ENCODE assay signal across 8 cellular contexts in the genomic region with DNA sequence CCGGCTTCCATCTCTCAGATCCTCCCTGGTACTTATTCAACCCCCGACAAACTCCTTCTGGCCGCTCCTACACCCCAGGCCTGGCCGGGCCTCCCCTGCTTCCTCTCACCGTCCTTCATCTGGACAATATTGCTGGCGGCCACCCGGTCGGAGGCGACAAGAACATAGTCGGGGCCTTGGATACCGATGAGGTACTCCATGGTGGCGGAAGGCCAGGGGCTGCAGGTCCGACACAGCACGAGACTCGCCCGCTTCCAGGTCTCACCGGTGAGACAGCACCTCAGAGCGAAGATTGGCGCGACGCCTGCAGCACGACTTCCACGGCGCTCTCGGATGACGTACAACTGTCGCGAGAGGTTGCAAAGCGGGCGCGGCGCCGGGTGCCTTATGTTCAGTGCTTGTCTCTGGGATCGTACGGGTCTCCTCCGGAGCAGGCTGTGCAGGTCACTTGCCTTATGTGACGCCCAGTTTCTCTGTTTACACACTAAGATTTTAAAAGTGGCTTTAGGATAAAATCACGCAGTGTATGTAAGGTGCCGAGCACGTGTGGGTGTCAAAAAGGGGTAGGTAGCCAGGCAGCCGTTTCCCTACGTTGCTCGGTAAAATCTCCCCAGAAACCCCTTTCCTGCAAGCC. TPM values are rescaled to one million over a fixed set of nuclear protein-coding genes. Genes with fewer than 3 reads are reported as not detected.
DNase-seq lines count a peak whose midpoint lies in the region; ATAC-seq and TF ChIP-seq lines count a peak whose summit lies in the region.

Gene PSMB2, minus strand, starts transcription at position 294 of the 634 bp plus-strand sequence. Its CDS starts 94 bp downstream, at position 200.

- TF ChIP-seq CTCF in AG04450 (IDR thresholded peaks at IDR 0.05; ENCODE audit: low read depth, low read length) (no peak), activated B cell treated with CpG ODN at 0.5 μM for 24 hours (IDR thresholded peaks at IDR 0.05) (no peak), cardiac fibroblast (IDR thresholded peaks at IDR 0.05; ENCODE audit: low read depth, low read length) (no peak)

- H3K27me3 Mint-ChIP-seq in activated B cell treated with CpG ODN at 0.5 μM for 24 hours: peaks cover 16% of the 10 kb centered on the region

- CTCF ChIA-PET in AG04450 (lab: Charles Lee) (interaction anchor here (1.2 kb wide), 1 partner anchor 72 kb away, joined by 4 read pairs; no protein-coding TSS in a partner anchor), activated B cell treated with CpG ODN at 0.5 μM for 24 hours (lab: Charles Lee) (interaction anchor here (0.9 kb wide), 1 partner anchor 74 kb away, joined by 3 read pairs; no protein-coding TSS in a partner anchor)

- peak; percentile 83 for ATAC-seq in GM18909 (IDR thresholded peaks at IDR 0.05; ENCODE audit: poor library complexity, unreplicated experiment)
- peak; percentile 89 for ATAC-seq in HG03175 (IDR thresholded peaks at IDR 0.05; ENCODE audit: unreplicated experiment)
- ATAC-seq in activated B cell treated with CpG ODN at 0.5 μM for 24 hours (ENCODE audit: low read depth): peak; percentile 93

- H3K36me3 Mint-ChIP-seq in activated B cell treated with CpG ODN at 0.5 μM for 24 hours (ENCODE audit: low read depth): peaks cover 13% of the 10 kb centered on the region

- H3K9me3 Mint-ChIP-seq in activated B cell treated with CpG ODN at 0.5 μM for 24 hours: no peaks in the 10 kb centered on the region

- H3K9me3 ChIP-seq in AG04450 (ENCODE audit: control insufficient read depth, insufficient read depth, low read length): peaks cover 3% of the 10 kb centered on the region; the same call in 1 of the 2 replicates

- H3K27ac ChIP-seq in AG04450 (ENCODE audit: low read depth, low read length) (peak within 1 kb of the TSS; percentile 82), skin epidermis (peak within 1 kb of the TSS; percentile 56 to 96 (median 87))

- intact Hi-C loops in activated B cell treated with CpG ODN at 0.5 μM for 24 hours (cut with micrococcal nuclease): loop anchor here (1.0 to 5.0 kb wide), 4 partner anchors 64 to 128 kb away; partner anchors contain the start of genes C1orf216, CLSPN, KIAA0319L and NCDN

- peak within 1 kb of the TSS; percentile 100 for H3K4me3 Mint-ChIP-seq in activated B cell treated with CpG ODN at 0.5 μM for 24 hours

- H3K27me3 ChIP-seq in AG04450 (ENCODE audit: control insufficient read depth, insufficient read depth, low read length): peaks cover 11% of the 10 kb centered on the region

- POLR2A ChIA-PET in AG04450 (lab: Yijun Ruan, JAX): interaction anchor here (0.7 kb wide), 1 partner anchor 521 kb away, joined by 8 read pairs; no protein-coding TSS in a partner anchor
- POLR2A ChIA-PET in activated B cell treated with CpG ODN at 0.5 μM for 24 hours (lab: Charles Lee): interaction anchor here (1.2 kb wide), 1 partner anchor 63 kb away, joined by 10 read pairs; no protein-coding TSS in a partner anchor

- DNase-seq in AG04450 (ENCODE audit: low read depth, low spot score) (peak; percentile 82), NCI-H345 (lab: John Stamatoyannopoulos, UW) (peak; percentile 97), activated B cell treated with CpG ODN at 0.5 μM for 24 hours (peak; percentile 92), cardiac fibroblast (ENCODE audit: low read depth in 2 of 2) (peak; percentile 96 to 98), iPS-NIHi11 (ENCODE audit: low spot score) (peak; percentile 96)

- H3K27ac Mint-ChIP-seq in activated B cell treated with CpG ODN at 0.5 μM for 24 hours: peak within 1 kb of the TSS; percentile 99

- H3K4me3 ChIP-seq in AG04450 (ENCODE audit: low read depth, low read length) (peak within 1 kb of the TSS; percentile 92), cardiac fibroblast (replicated peaks in 1 of 2; ENCODE audit: low read depth in 2 of 2, low read length in 2 of 2) (peak within 1 kb of the TSS; percentile 96 to 97), skin epidermis (peak within 1 kb of the TSS; percentile 73 to 96 (median 89))

- peaks cover 40% of the 10 kb centered on the region for H3K4me1 Mint-ChIP-seq in activated B cell treated with CpG ODN at 0.5 μM for 24 hours

RNA-seq across cellular contexts. Expression of gene PSMB2, which starts in this region (rescaled TPM):
- 97.8 and 99.1 TPM in 2 replicates for polyA plus RNA-seq in AG04450 (2011; rRNA removed)
- polyA minus RNA-seq in AG04450 (2011; rRNA and poly(A)+ RNA removed): 70.8 and 80.6 TPM in 2 replicates
- total RNA-seq in activated B cell treated with CpG ODN at 0.5 μM for 24 hours: 54.5 and 56.3 TPM in 2 replicates

Comparison
In these comparisons a context has a peak if more than half of its experiments do, and no peak if none do; other contexts are left out.
1. Peak in every context shown above with its lines: DNase-seq, ATAC-seq, H3K4me3 ChIP-seq and H3K27ac ChIP-seq.